ENCODE assay signal across 22 cellular contexts in the genomic region with DNA sequence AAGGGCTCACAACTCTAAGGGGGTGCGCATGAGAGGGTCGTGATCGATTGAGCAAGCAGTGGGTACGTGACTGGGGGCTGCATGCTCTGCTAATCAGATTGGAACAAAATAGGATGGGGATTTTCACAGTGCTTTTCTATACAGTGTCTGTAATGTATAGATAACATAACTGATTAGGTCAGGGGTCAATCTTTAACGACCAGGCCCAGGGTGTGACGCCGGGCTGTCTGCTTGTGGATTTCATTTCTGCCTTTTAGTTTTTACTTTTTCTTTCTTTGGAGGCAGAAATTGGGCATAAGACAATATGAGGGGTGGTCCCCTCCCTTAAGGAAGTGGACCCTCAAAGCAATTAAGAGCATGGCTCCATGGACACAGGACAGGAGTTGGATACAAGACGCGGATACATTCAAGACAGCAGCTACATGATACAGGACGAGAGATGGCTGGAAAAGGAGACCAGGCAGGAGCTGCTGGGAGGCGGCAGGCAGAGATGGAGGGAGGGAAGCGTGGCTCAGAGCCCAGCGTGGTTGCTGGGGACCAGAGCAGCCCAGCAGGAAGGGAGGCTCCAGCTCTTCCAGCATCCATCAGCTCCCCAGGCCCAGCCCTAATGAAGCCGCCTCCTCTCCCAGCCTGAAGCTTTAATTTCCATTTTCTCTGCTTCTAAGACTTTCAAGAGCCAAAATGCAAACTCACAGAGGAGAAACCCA. TPM values are rescaled to one million over a fixed set of nuclear protein-coding genes. Genes with fewer than 3 reads are reported as not detected.
DNase-seq lines count a peak whose midpoint lies in the region; ATAC-seq and TF ChIP-seq lines count a peak whose summit lies in the region.
"Had no signal": no experiment of that assay in that cellular context is flagged by ENCODE, and none has a peak within 500 bp of the region (broad histone marks: within the 10 kb centered on the region; RNA-seq: fewer than 3 reads in every experiment).

No MANE protein-coding gene starts in this region.

- no peak for TF ChIP-seq CTCF in HFFc6 (IDR thresholded peaks at IDR 0.05)
- no peak for TF ChIP-seq CTCF in WTC11 (IDR thresholded peaks at IDR 0.05)
- TF ChIP-seq CTCF in neural progenitor cell (IDR thresholded peaks at IDR 0.05) = no peak
- no peak for TF ChIP-seq CTCF in GM10248 (IDR thresholded peaks at IDR 0.05; ENCODE audit: control extremely low read depth, extremely low read depth, low read depth, missing control alignments)

- H3K4me1 Mint-ChIP-seq in HFFc6 (ENCODE audit: low read depth) = peaks cover 31% of the 10 kb centered on the region
- peaks cover 64% of the 10 kb centered on the region for H3K4me1 Mint-ChIP-seq in WTC11
- peaks cover 31% of the 10 kb centered on the region for H3K4me1 Mint-ChIP-seq in neural progenitor cell

- H4K20me1 ChIP-seq in neural progenitor cell (ENCODE audit: low read depth) (no peaks in the 10 kb centered on the region), GM23248 (ENCODE audit: insufficient read depth) (no peaks in the 10 kb centered on the region)

- peaks cover 17% of the 10 kb centered on the region for H3K4me1 ChIP-seq in neural progenitor cell
- H3K4me1 ChIP-seq in GM23248 (ENCODE audit: insufficient read depth) = peaks cover 14% of the 10 kb centered on the region
- H3K4me1 ChIP-seq: adrenal gland had no signal

- H3K9ac ChIP-seq in neural progenitor cell (no peak overlapping the region), GM23248 (no peak overlapping the region)

- no peaks in the 10 kb centered on the region for H3K36me3 ChIP-seq in neural progenitor cell
- H3K36me3 ChIP-seq in GM23248 (ENCODE audit: low read depth) = no peaks in the 10 kb centered on the region
- H3K36me3 ChIP-seq: adrenal gland, heart left ventricle, neutrophil, thoracic aorta had no signal

- H3K4me3 Mint-ChIP-seq in HFFc6 = no peak overlapping the region
- H3K4me3 Mint-ChIP-seq in WTC11 = 0 out of 2 replicates have a peak overlapping the region, but pooled peaks have one; percentile 1
- H3K4me3 Mint-ChIP-seq in neural progenitor cell = peak overlapping the region; percentile 49
- H3K4me3 Mint-ChIP-seq: CD8-positive, alpha-beta memory T cell; stimulated activated memory B cell treated with anti-CD40 and anti-IgM and Interleukin-4, amounts not matched to agents 10 μg/mL and 1 μg/mL and 100 μg/mL, for 72 hours; T-helper 1 cell treated with Interleukin-12 subunit alpha and Interleukin-12 subunit beta and Interleukin-4 antibody, amounts not matched to agents 30 μg/mL and 1 μg/mL, for 36 hours had no signal

- H3K79me2 ChIP-seq in neural progenitor cell (ENCODE audit: low read depth) (no peaks in the 10 kb centered on the region), GM23248 (ENCODE audit: insufficient read depth) (no peaks in the 10 kb centered on the region; the same call in none of the 2 replicates)

- H3K36me3 Mint-ChIP-seq in HFFc6 (ENCODE audit: low read depth) (peaks cover 18% of the 10 kb centered on the region), WTC11 (no peaks in the 10 kb centered on the region), neural progenitor cell (no peaks in the 10 kb centered on the region)
- H3K36me3 Mint-ChIP-seq: stimulated activated memory B cell treated with anti-CD40 and anti-IgM and Interleukin-4, amounts not matched to agents 10 μg/mL and 1 μg/mL and 100 μg/mL, for 72 hours had no signal

- H3K27ac Mint-ChIP-seq in HFFc6 = 0 out of 2 replicates have a peak overlapping the region, but pooled peaks have one; percentile 13
- peak overlapping the region; percentile 94 for H3K27ac Mint-ChIP-seq in WTC11
- no peak overlapping the region for H3K27ac Mint-ChIP-seq in neural progenitor cell
- H3K27ac Mint-ChIP-seq: CD8-positive, alpha-beta memory T cell; stimulated activated memory B cell treated with anti-CD40 and anti-IgM and Interleukin-4, amounts not matched to agents 10 μg/mL and 1 μg/mL and 100 μg/mL, for 72 hours; T-helper 1 cell treated with Interleukin-12 subunit alpha and Interleukin-12 subunit beta and Interleukin-4 antibody, amounts not matched to agents 30 μg/mL and 1 μg/mL, for 36 hours had no signal

- H3K27me3 ChIP-seq in neural progenitor cell = no peaks in the 10 kb centered on the region
- no peaks in the 10 kb centered on the region for H3K27me3 ChIP-seq in GM23248 (replicated peaks; ENCODE audit: insufficient read depth)
- H3K27me3 ChIP-seq: adrenal gland, heart left ventricle had no signal

- H3K4me3 ChIP-seq in neural progenitor cell (no peak overlapping the region), GM23248 (no peak overlapping the region)
- H3K4me3 ChIP-seq: adrenal gland, heart left ventricle, thoracic aorta had no signal

- in situ Hi-C loops in GM23248 (cut with MboI) = no loop called here

- H2AFZ ChIP-seq in neural progenitor cell (replicated peaks) = peak overlapping the region; percentile 26
- no peak overlapping the region for H2AFZ ChIP-seq in GM23248

- CTCF ChIA-PET in WTC11 (lab: Charles Lee) (interaction anchor here (0.7 to 1.9 kb wide), 10 partner anchors 10 to 439 kb away, joined by 3 to 16 read pairs (median 3); no protein-coding TSS in a partner anchor), GM10248 (lab: Yijun Ruan, JAX) (interaction anchor here (2.9 kb wide), 1 partner anchor 10 kb away, joined by 11 read pairs; no protein-coding TSS in a partner anchor)

- DNase-seq in HFFc6 (no peak), WTC11 (ENCODE audit: low spot score) (peak; percentile 52), left cardiac atrium (peak; percentile 45), neural progenitor cell (ENCODE audit: low spot score) (no peak), GM23248 (no peak), GM10248 (ENCODE audit: extremely low spot score) (no peak)
- no peak for DNase-seq in stimulated activated CD4-positive, alpha-beta T cell treated with anti-CD3 and anti-CD28 coated beads, Interleukin-4, amount 100 ng/mL, for 1 hour
- DNase-seq: activated gamma-delta T cell; activated T-cell treated with anti-CD3 and anti-CD28 coated beads for 4 hours; CD8-positive, alpha-beta memory T cell; DMS53; GDM1; NCI-H187 treated with DMSO at 0.1 percent for 48 hours; small intestine; stimulated activated CD4-positive, alpha-beta T cell treated with anti-CD3 and anti-CD28 coated beads, Interleukin-2, amount 100 ng/mL, for 24 hours had no signal

- POLR2A ChIA-PET in WTC11 (lab: Charles Lee) = interaction anchor here (1.2 kb wide), 1 partner anchor 10 kb away, joined by 4 read pairs; no protein-coding TSS in a partner anchor
- POLR2A ChIA-PET in GM10248 (lab: Yijun Ruan, JAX) = no interaction called here

- H3K9me2 ChIP-seq in GM23248 (ENCODE audit: insufficient read depth) = no peaks in the 10 kb centered on the region

- no peaks in the 10 kb centered on the region; the same call in none of the 2 replicates for H3K27me3 Mint-ChIP-seq in HFFc6 (ENCODE audit: insufficient read depth)
- H3K27me3 Mint-ChIP-seq in WTC11 (ENCODE audit: low read depth) = peaks cover 23% of the 10 kb centered on the region
- peaks cover 2% of the 10 kb centered on the region for H3K27me3 Mint-ChIP-seq in neural progenitor cell (ENCODE audit: insufficient read depth, low read depth)

- WGBS in GM23248 (ENCODE audit: low coverage in 1 of 2, low lambda C conversion rate in 2 of 2, missing lambda C conversion rate in 2 of 2), 2 experiments = 98% methylated on average over 14 of the region's 14 CpGs

- H3K4me2 ChIP-seq in neural progenitor cell = peak overlapping the region; percentile 13
- H3K4me2 ChIP-seq in GM23248 (ENCODE audit: unreplicated experiment) = no peak overlapping the region

- peak; percentile 75 for ATAC-seq in WTC11
- ATAC-seq in left cardiac atrium = peak in 1 of 2 donors; percentile 26
- no peak for ATAC-seq in HG03097 (IDR thresholded peaks at IDR 0.05; ENCODE audit: low FRiP score, unreplicated experiment)
- ATAC-seq: stimulated activated memory B cell treated with anti-CD40 and anti-IgM and Interleukin-4, amounts not matched to agents 10 μg/mL and 1 μg/mL and 100 μg/mL, for 72 hours had no signal

- H3F3A ChIP-seq in neural progenitor cell (ENCODE audit: low read depth) (peaks cover 18% of the 10 kb centered on the region), GM23248 (ENCODE audit: insufficient read depth) (no peaks in the 10 kb centered on the region)

- no peak overlapping the region for H3K27ac ChIP-seq in neural progenitor cell
- H3K27ac ChIP-seq in GM23248 = no peak overlapping the region
- H3K27ac ChIP-seq: adrenal gland, heart left ventricle, neutrophil, thoracic aorta had no signal

- H3K9me3 ChIP-seq in neural progenitor cell (ENCODE audit: low read depth) (no peaks in the 10 kb centered on the region), GM23248 (ENCODE audit: low read depth) (no peaks in the 10 kb centered on the region)
- H3K9me3 ChIP-seq: adrenal gland, heart left ventricle, neutrophil, thoracic aorta had no signal

- intact Hi-C loops in left cardiac atrium (cut with DNase I) = no loop called here

- H3K9me3 Mint-ChIP-seq in HFFc6 (no peaks in the 10 kb centered on the region), WTC11 (no peaks in the 10 kb centered on the region), neural progenitor cell (no peaks in the 10 kb centered on the region)
- H3K9me3 Mint-ChIP-seq: CD8-positive, alpha-beta memory T cell; T-helper 1 cell treated with Interleukin-12 subunit alpha and Interleukin-12 subunit beta and Interleukin-4 antibody, amounts not matched to agents 30 μg/mL and 1 μg/mL, for 36 hours had no signal

TF ChIP-seq in WTC11, 78 proteins besides CTCF, POLR2A, EP300 and RAD21 (continues in another document):
- 0 out of 2 replicates have a peak, but pooled peaks have one; percentile 15 for TF ChIP-seq EMX1 (CRISPR knock-in tag; IDR thresholded peaks at IDR 0.05)

RNA-seq across cellular contexts. Expression of a gene that starts 31.6 kb away (rescaled TPM):
- total RNA-seq in HFFc6 (2021; fragmentation: NEBNext Ultra II Directional; extraction: Animal tissue kit (Norgen Biotek cat#: 25700)) = 10 to 100 TPM; 37.1 to 49.8 (median 42.8) TPM
- total RNA-seq in WTC11 (2021) (4.8 to 5.8 TPM (median 5.2 TPM) in 3 replicates), left cardiac atrium (1 to 10 TPM; 6.4 to 8.6 TPM), neural progenitor cell (ENCODE audit: low replicate concordance) (12.8 and 15.5 TPM in 2 replicates)
- 39.4 and 63.6 TPM in 2 replicates for total RNA-seq in GM23248 (2014; rRNA removed; shearing (Covaris generic))
- polyA plus RNA-seq in GM23248 (2016; fragmentation: Nextera tagmentation; extraction: Ambion mirVana) = 49.4 and 51.1 TPM in 2 replicates

Comparison
In these comparisons a context has a peak if more than half of its experiments do, and no peak if none do; other contexts are left out.
1. DNase-seq: peak in WTC11 (single experiment) and left cardiac atrium (single experiment); none in HFFc6 (single experiment), neural progenitor cell (single experiment), stimulated activated CD4-positive, alpha-beta T cell treated with anti-CD3 and anti-CD28 coated beads, Interleukin-4, amount 100 ng/mL, for 1 hour (single experiment), GM23248 (single experiment) and GM10248 (single experiment).